14 cellular contexts compared by ENCODE assay signal in genomic region chr16:84759061-84759460, GRCh38. TPM values are rescaled to one million over a fixed set of nuclear protein-coding genes. Genes with fewer than 3 reads are reported as not detected.
DNase-seq lines count a peak whose midpoint lies in the region; ATAC-seq and TF ChIP-seq lines count a peak whose summit lies in the region.
"Had no signal": no experiment of that assay in that cellular context is flagged by ENCODE, and none has a peak within 500 bp of the region (broad histone marks: within the 10 kb centered on the region; RNA-seq: fewer than 3 reads in every experiment).

No MANE protein-coding gene starts in this region.

- peak overlapping the region; percentile 19 to 24 for H3K27ac Mint-ChIP-seq in natural killer cell treated with Interleukin-12 subunit alpha and Interleukin-12 subunit beta and Interleukin-15 and Interleukin-18, amount 100 ng/mL, for 72 hours
- H3K27ac Mint-ChIP-seq: activated T-helper 2 cell treated with anti-CD3 and anti-CD28 coated beads, Interferon-gamma antibody, Interleukin-2, Interleukin-4, amounts not matched to agents 10 μg/mL and 5 μg/mL and 100 μg/mL, durations not matched to agents 14 hours and 24 hours and 36 hours had no signal

- H3K79me2 ChIP-seq in Loucy (ENCODE audit: insufficient read depth, low read length) = peaks cover 65% of the 10 kb centered on the region

- ATAC-seq in natural killer cell treated with Interleukin-12 subunit alpha and Interleukin-12 subunit beta and Interleukin-15 and Interleukin-18, amount 100 ng/mL, for 72 hours = no peak
- ATAC-seq in HG03460 (IDR thresholded peaks at IDR 0.05; ENCODE audit: unreplicated experiment) = no peak
- ATAC-seq in HG02852 (IDR thresholded peaks at IDR 0.05; ENCODE audit: unreplicated experiment) = no peak
- ATAC-seq: left lobe of liver had no signal

- peaks cover 37% of the 10 kb centered on the region; the same call in 1 of the 2 replicates for H3K36me3 ChIP-seq in Loucy (ENCODE audit: insufficient read depth, low read length)

- no peaks in the 10 kb centered on the region for H3K9me3 Mint-ChIP-seq in natural killer cell treated with Interleukin-12 subunit alpha and Interleukin-12 subunit beta and Interleukin-15 and Interleukin-18, amount 100 ng/mL, for 72 hours
- H3K9me3 Mint-ChIP-seq: activated T-helper 2 cell treated with anti-CD3 and anti-CD28 coated beads, Interferon-gamma antibody, Interleukin-2, Interleukin-4, amounts not matched to agents 10 μg/mL and 5 μg/mL and 100 μg/mL, durations not matched to agents 14 hours and 24 hours and 36 hours had no signal

- peaks cover 39 to 42% of the 10 kb centered on the region in 2 donors for H3K4me1 Mint-ChIP-seq in natural killer cell treated with Interleukin-12 subunit alpha and Interleukin-12 subunit beta and Interleukin-15 and Interleukin-18, amount 100 ng/mL, for 72 hours (ENCODE audit: low read depth in 2 of 2)

- no peak for TF ChIP-seq CTCF in Loucy (conservative IDR thresholded peaks at IDR 0.05; ENCODE audit: low read length)

- H3K27me3 ChIP-seq in Loucy (ENCODE audit: insufficient read depth, low read length, poor library complexity, severe bottlenecking) = no peaks in the 10 kb centered on the region
- H3K27me3 ChIP-seq: MG63, suprapubic skin had no signal

- H3K36me3 Mint-ChIP-seq in natural killer cell treated with Interleukin-12 subunit alpha and Interleukin-12 subunit beta and Interleukin-15 and Interleukin-18, amount 100 ng/mL, for 72 hours = peaks cover 5% of the 10 kb centered on the region

- peaks cover 56% of the 10 kb centered on the region for H3K4me1 ChIP-seq in Loucy (ENCODE audit: insufficient read depth, low read length, poor library complexity, severe bottlenecking)

- H3F3A ChIP-seq in Loucy (ENCODE audit: low read depth) = peaks cover 10% of the 10 kb centered on the region

- H3K9ac ChIP-seq in Loucy (ENCODE audit: low read depth, low read length, poor library complexity, severe bottlenecking) = peak overlapping the region; percentile 65

- no peak overlapping the region for H2AFZ ChIP-seq in Loucy (ENCODE audit: low read length)

- H3K4me3 Mint-ChIP-seq in natural killer cell treated with Interleukin-12 subunit alpha and Interleukin-12 subunit beta and Interleukin-15 and Interleukin-18, amount 100 ng/mL, for 72 hours = no peak overlapping the region

- H4K20me1 ChIP-seq in Loucy (ENCODE audit: insufficient read depth, low read length, poor library complexity, severe bottlenecking) = peaks cover 3% of the 10 kb centered on the region

- no peaks in the 10 kb centered on the region for H3K27me3 Mint-ChIP-seq in natural killer cell treated with Interleukin-12 subunit alpha and Interleukin-12 subunit beta and Interleukin-15 and Interleukin-18, amount 100 ng/mL, for 72 hours

- H3K4me2 ChIP-seq in Loucy (ENCODE audit: low read depth, low read length, poor library complexity, severe bottlenecking) = peak overlapping the region; percentile 85

- H3K4me3 ChIP-seq in Loucy (ENCODE audit: low read length, poor library complexity, severe bottlenecking) = peak overlapping the region; percentile 57
- H3K4me3 ChIP-seq: HAP-1, MG63, skin epidermis, suprapubic skin had no signal

- H3K9me2 ChIP-seq in Loucy (replicated peaks; ENCODE audit: low read depth, low read length) = no peaks in the 10 kb centered on the region

- DNase-seq in activated CD8-positive, alpha-beta memory T cell treated with anti-CD3 and anti-CD28 coated beads, Interleukin-2, amount 50 U/mL, for 1 hour (ENCODE audit: extremely low read depth) = peak; percentile 9
- DNase-seq in activated CD8-positive, alpha-beta memory T cell treated with anti-CD3 and anti-CD28 coated beads for 24 hours = no peak
- DNase-seq in dermis blood vessel endothelial cell (peak; percentile 39), NK-92 (lab: John Stamatoyannopoulos, UW; ENCODE audit: unreplicated experiment) (no peak)
- DNase-seq in natural killer cell treated with Interleukin-12 subunit alpha and Interleukin-12 subunit beta and Interleukin-15 and Interleukin-18, amount 100 ng/mL, for 72 hours (ENCODE audit: low spot score) = no peak
- DNase-seq: MG63 had no signal

- H3K9me3 ChIP-seq in Loucy (ENCODE audit: insufficient read depth, low read depth, low read length) = no peaks in the 10 kb centered on the region
- H3K9me3 ChIP-seq: HAP-1, MG63, suprapubic skin had no signal

RNA-seq across cellular contexts. Expression of gene USP10, which starts 59.3 kb away (rescaled TPM):
- 32.7 and 70.7 TPM in 2 replicates for total RNA-seq in dermis blood vessel endothelial cell
- 100 to 1,000 TPM; 111 to 156 TPM for total RNA-seq in natural killer cell treated with Interleukin-12 subunit alpha and Interleukin-12 subunit beta and Interleukin-15 and Interleukin-18, amount 100 ng/mL, for 72 hours

Comparison
In these comparisons a context has a peak if more than half of its experiments do, and no peak if none do; other contexts are left out.
1. DNase-seq: peak in activated CD8-positive, alpha-beta memory T cell treated with anti-CD3 and anti-CD28 coated beads, Interleukin-2, amount 50 U/mL, for 1 hour (single experiment) and dermis blood vessel endothelial cell (single experiment); none in activated CD8-positive, alpha-beta memory T cell treated with anti-CD3 and anti-CD28 coated beads for 24 hours (single experiment), natural killer cell treated with Interleukin-12 subunit alpha and Interleukin-12 subunit beta and Interleukin-15 and Interleukin-18, amount 100 ng/mL, for 72 hours (single experiment) and NK-92 (single experiment).